In the genomic region with DNA sequence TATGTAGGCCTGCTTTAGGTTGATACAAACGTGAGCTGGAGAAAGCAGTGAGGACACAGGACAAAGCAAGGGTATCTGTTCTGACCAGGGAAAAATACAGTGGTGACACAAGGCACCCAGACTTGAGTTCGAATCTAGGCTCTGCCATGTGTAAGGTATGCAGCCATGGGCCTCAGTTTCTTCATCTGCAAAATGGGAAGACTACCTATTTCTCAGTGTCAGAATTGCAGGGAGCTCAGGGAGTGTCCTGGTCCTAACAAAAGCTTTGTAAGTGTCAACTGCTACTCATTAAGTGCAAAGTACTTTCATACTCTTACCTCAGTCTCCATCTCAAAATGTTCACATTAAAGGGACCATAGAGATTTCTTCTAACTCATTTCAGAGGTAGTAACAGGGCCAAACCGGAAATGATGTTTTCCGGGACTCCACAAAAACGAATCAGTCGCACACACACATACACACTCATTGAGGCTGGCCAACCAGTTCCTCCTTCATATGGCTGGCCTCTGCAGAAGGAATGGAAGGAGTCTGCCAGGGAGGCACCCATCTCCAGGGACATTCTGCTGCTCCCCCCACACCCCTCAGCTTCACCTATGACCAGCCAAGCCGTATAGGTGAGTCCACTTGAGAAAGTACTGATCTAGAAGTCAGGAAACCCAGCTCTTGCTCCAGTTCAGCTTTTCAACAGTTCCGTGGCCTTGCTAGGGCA, we compare ENCODE assay signal across 8 cellular contexts. TPM values are rescaled to one million over a fixed set of nuclear protein-coding genes. Genes with fewer than 3 reads are reported as not detected.
DNase-seq lines count a peak whose midpoint lies in the region; ATAC-seq, FAIRE-seq and TF ChIP-seq lines count a peak whose summit lies in the region.

No MANE protein-coding gene starts in this region.

- SMC1A ChIA-PET in GM12878 (lab: Charles Lee; ENCODE audit: uncharacterized antibody, unreplicated experiment), result interaction anchor here (17.6 kb wide), 1 partner anchor 62 kb away, joined by 416 read pairs; no protein-coding TSS in a partner anchor

- H3K9ac ChIP-seq in GM12878 (ENCODE audit: control insufficient read depth, insufficient read depth, low read length), result no peak overlapping the region

- H3K36me3 ChIP-seq in GM12878 (ENCODE audit: control insufficient read depth in 2 of 2, insufficient read depth in 2 of 2, low read length in 1 of 2) (no peaks in the 10 kb centered on the region), neutrophil (peaks cover 11% of the 10 kb centered on the region)

- no peak for TF ChIP-seq EP300 in GM12878 (IDR thresholded peaks at IDR 0.05; ENCODE audit: borderline replicate concordance in 1 of 2, control insufficient read depth in 1 of 2, low read depth in 2 of 2, low read length in 2 of 2)

- BruUV-seq in GM12878 (replicated peaks; lab: Mats Ljungman, UMichigan), result no TSS peak

- no peak for TF ChIP-seq POLR2A in GM12878 (IDR thresholded peaks at IDR 0.05; ENCODE audit: low read depth, low read length)

- peak; percentile 49 for DNase-seq in EH (ENCODE audit: low read depth)
- peak in 1 of 2 experiments; percentile 75 for DNase-seq in HL-60 (ENCODE audit: low read depth in 1 of 2, low spot score in 1 of 2)
- no peak for DNase-seq in GM12878 (ENCODE audit: low read depth, low spot score)
- DNase-seq in omental fat pad (ENCODE audit: low spot score), result no peak
- no peak for DNase-seq in Ammon's horn (ENCODE audit: low spot score)
- DNase-seq in effector CD8-positive, alpha-beta T cell (lab: John Stamatoyannopoulos, UW), result no peak

- 12% methylated on average over 8 of the region's 8 CpGs for WGBS in GM12878 (ENCODE audit: insufficient coverage, insufficient replicate concordance, low lambda C conversion rate, missing lambda C conversion rate)

- H3K27me3 ChIP-seq in HL-60 (ENCODE audit: insufficient read depth, poor library complexity, severe bottlenecking) (no peaks in the 10 kb centered on the region), GM12878 (replicated peaks in 1 of 2; ENCODE audit: control insufficient read depth in 2 of 2, insufficient read depth in 2 of 2, low read length in 1 of 2) (no peaks in the 10 kb centered on the region), neutrophil (no peaks in the 10 kb centered on the region)

- H3K27ac ChIP-seq in HL-60 (replicated peaks) (peak overlapping the region; percentile 51), GM12878 (ENCODE audit: control insufficient read depth, insufficient read depth) (peak overlapping the region; percentile 54), neutrophil (peak overlapping the region; percentile 72)

- RAD21 ChIA-PET in GM12878 (lab: Charles Lee; ENCODE audit: unreplicated experiment), result interaction anchor here (0.5 to 8.5 kb wide), 4 partner anchors 7 to 196 kb away, joined by 3 to 273 read pairs (median 57); a partner anchor contains a TSS

- no peak overlapping the region for H3K4me3 ChIP-seq in HL-60 (replicated peaks; ENCODE audit: insufficient read depth, low read length)
- H3K4me3 ChIP-seq in GM12878, result peak overlapping the region; percentile 46; the same call in 1 of the 2 replicates
- peak overlapping the region; percentile 18 to 21 for H3K4me3 ChIP-seq in neutrophil (ENCODE audit: low read depth in 1 of 2, low read length in 1 of 2)

- intact Hi-C loops in GM12878 (cut with micrococcal nuclease; ENCODE audit: unreplicated experiment), result no loop called here

- H3K4me1 ChIP-seq in GM12878 (ENCODE audit: control insufficient read depth, insufficient read depth, low read length), result peaks cover 85% of the 10 kb centered on the region
- peaks cover 96 to 97% of the 10 kb centered on the region in 2 experiments for H3K4me1 ChIP-seq in neutrophil (ENCODE audit: control insufficient read depth in 1 of 2, insufficient read depth in 1 of 2, low read depth in 1 of 2, low read length in 1 of 2)

- POLR2A ChIA-PET in GM12878 (lab: Charles Lee), result interaction anchor here (8.1 kb wide), 1 partner anchor 61 kb away, joined by 112 read pairs; no protein-coding TSS in a partner anchor

- peaks cover 8% of the 10 kb centered on the region for H4K20me1 ChIP-seq in GM12878 (ENCODE audit: control insufficient read depth, insufficient read depth)

- no peak for TF ChIP-seq RAD21 in GM12878 (IDR thresholded peaks at IDR 0.05; ENCODE audit: insufficient read depth, low read depth, low read length)

- no peak for TF ChIP-seq CTCF in HL-60 (IDR thresholded peaks at IDR 0.05; ENCODE audit: insufficient read depth, low read length)
- TF ChIP-seq CTCF in GM12878 (IDR thresholded peaks at IDR 0.05 in 2 of 3, conservative IDR thresholded peaks at IDR 0.05 in 1 of 3; ENCODE audit: control insufficient read depth in 2 of 3, extremely low read depth in 1 of 3, insufficient read depth in 1 of 3, low read depth in 3 of 3, low read length in 3 of 3), result no peak
- no peak for TF ChIP-seq CTCF in neutrophil (IDR thresholded peaks at IDR 0.05)
- no peak for TF ChIP-seq CTCF in omental fat pad (IDR thresholded peaks at IDR 0.05)

- peak overlapping the region; percentile 83 for H3K4me2 ChIP-seq in GM12878 (ENCODE audit: control insufficient read depth, insufficient read depth)

- H3K9me3 ChIP-seq in GM12878 (replicated peaks; ENCODE audit: control insufficient read depth, insufficient read depth, low read length), result no peaks in the 10 kb centered on the region
- H3K9me3 ChIP-seq in neutrophil, result no peaks in the 10 kb centered on the region

- FAIRE-seq in GM12878 (lab: Jason Lieb, UNC), result peak; percentile 79

- ATAC-seq in GM12878 (peak; percentile 28), omental fat pad (ENCODE audit: low FRiP score) (no peak), HG03439 (IDR thresholded peaks at IDR 0.05; ENCODE audit: unreplicated experiment) (no peak)

- in situ Hi-C loops in GM12878 (cut with MboI), result no loop called here

- CTCF ChIA-PET in GM12878 (lab: Yijun Ruan, JAX), result interaction anchor here (0.8 to 8.4 kb wide), 3 partner anchors 55 to 67 kb away, joined by 3 to 226 read pairs (median 131); no protein-coding TSS in a partner anchor

- peaks cover 89% of the 10 kb centered on the region for H3K79me2 ChIP-seq in GM12878 (ENCODE audit: control insufficient read depth, insufficient read depth, low read length)

- H2AFZ ChIP-seq in GM12878 (ENCODE audit: control insufficient read depth, low read depth, low read length), result no peak overlapping the region

RNA-seq across cellular contexts. Expression of a gene that starts 7.8 kb away (rescaled TPM):
- 60.6 and 61.3 TPM in 2 replicates for total RNA-seq in GM12878 (2013; cell fraction: nucleolus; rRNA removed)
- total RNA-seq in GM12878 (2014; rRNA removed), result 65.8 and 73.1 TPM in 2 replicates
- total RNA-seq in GM12878 (2014; rRNA removed; fragmentation: Illumina TruSeq; extraction: Trizol), result 42.5 and 44.9 TPM in 2 replicates
- 98.2 and 99.5 TPM in 2 replicates for total RNA-seq in GM12878 (2021)
- 43.7 TPM for polyA plus RNA-seq in GM12878 (2011; ENCODE audit: low read depth)
- 55.8 and 82.2 TPM in 2 replicates for polyA plus RNA-seq in GM12878 (2011; rRNA removed)
- 107 and 130 TPM in 2 replicates for polyA plus RNA-seq in GM12878 (2011; cell fraction: cytosol; rRNA removed)
- polyA plus RNA-seq in GM12878 (2011; cell fraction: nucleus; rRNA removed), result 96.3 and 105 TPM in 2 replicates
- polyA plus RNA-seq in GM12878 (2012), result 55.5 and 61.5 TPM in 2 replicates
- polyA plus RNA-seq in GM12878 (2014; fragmentation: Illumina TruSeq; extraction: Trizol), result 60.8 and 79.9 TPM in 2 replicates
- polyA plus RNA-seq in GM12878 (2014; fragmentation: Nextera tagmentation; extraction: Ambion mirVana), result 10 to 100 TPM; 17.3 to 19.0 TPM
- 72.6 and 76.7 TPM in 2 replicates for polyA plus RNA-seq in GM12878 (2014; rRNA removed)
- polyA plus RNA-seq in GM12878 (2016; fragmentation: Nextera tagmentation; extraction: Ambion mirVana), result 10 to 100 TPM; 33.0 to 40.7 TPM
- polyA minus RNA-seq in GM12878 (2011; rRNA and poly(A)+ RNA removed), result 87.3 and 116 TPM in 2 replicates
- 35.7 and 38.5 TPM in 2 replicates for polyA minus RNA-seq in GM12878 (2011; cell fraction: cytosol; rRNA and poly(A)+ RNA removed)
- 43.9 and 46.0 TPM in 2 replicates for polyA minus RNA-seq in GM12878 (2011; cell fraction: nucleus; rRNA and poly(A)+ RNA removed)
- total RNA-seq in omental fat pad, result 100 to 1,000 TPM; 106 to 179 (median 150) TPM

RNA-seq across cellular contexts. Expression of a gene that starts 20.2 kb away (rescaled TPM):
- 1.3 and 1.6 TPM in 2 replicates for total RNA-seq in GM12878 (2013; cell fraction: nucleolus; rRNA removed)
- 0.71 and 0.79 TPM in 2 replicates for total RNA-seq in GM12878 (2014; rRNA removed)
- 0.85 and 0.97 TPM in 2 replicates for total RNA-seq in GM12878 (2014; rRNA removed; fragmentation: Illumina TruSeq; extraction: Trizol)
- total RNA-seq in GM12878 (2021), result 0.48 and 1.1 TPM in 2 replicates
- polyA plus RNA-seq in GM12878 (2011; ENCODE audit: low read depth), result 0.30 TPM
- polyA plus RNA-seq in GM12878 (2011; rRNA removed), result 0.42 and 0.49 TPM in 2 replicates
- polyA plus RNA-seq in GM12878 (2011; cell fraction: cytosol; rRNA removed), result 0.13 and 0.18 TPM in 2 replicates
- 1.7 and 1.9 TPM in 2 replicates for polyA plus RNA-seq in GM12878 (2011; cell fraction: nucleus; rRNA removed)
- 0.73 and 0.87 TPM in 2 replicates for polyA plus RNA-seq in GM12878 (2012)
- 0.93 and 1.5 TPM in 2 replicates for polyA plus RNA-seq in GM12878 (2014; fragmentation: Illumina TruSeq; extraction: Trizol)
- polyA plus RNA-seq in GM12878 (2014; fragmentation: Nextera tagmentation; extraction: Ambion mirVana), result under 1 TPM; 0.53 to 0.68 TPM
- 0.76 and 1.5 TPM in 2 replicates for polyA plus RNA-seq in GM12878 (2014; rRNA removed)
- under 1 TPM; 0.83 to 0.84 TPM for polyA plus RNA-seq in GM12878 (2016; fragmentation: Nextera tagmentation; extraction: Ambion mirVana)
- 0.66 and 0.77 TPM in 2 replicates for polyA minus RNA-seq in GM12878 (2011; rRNA and poly(A)+ RNA removed)
- not detected in 2 replicates for polyA minus RNA-seq in GM12878 (2011; cell fraction: cytosol; rRNA and poly(A)+ RNA removed)
- 0.48 TPM in 1 of 2 replicates, not detected in the other for polyA minus RNA-seq in GM12878 (2011; cell fraction: nucleus; rRNA and poly(A)+ RNA removed)
- 1 to 10 TPM; 6.4 to 9.5 (median 8.7) TPM for total RNA-seq in omental fat pad

RNA-seq across cellular contexts. Expression of a gene that starts 56.2 kb away (rescaled TPM):
- 13.6 and 15.4 TPM in 2 replicates for total RNA-seq in GM12878 (2013; cell fraction: nucleolus; rRNA removed)
- total RNA-seq in GM12878 (2014; rRNA removed), result 35.2 and 36.7 TPM in 2 replicates
- total RNA-seq in GM12878 (2014; rRNA removed; fragmentation: Illumina TruSeq; extraction: Trizol), result 35.1 and 38.9 TPM in 2 replicates
- 47.0 and 51.6 TPM in 2 replicates for total RNA-seq in GM12878 (2021)
- polyA plus RNA-seq in GM12878 (2011; ENCODE audit: low read depth), result 14.3 TPM
- 36.8 and 40.8 TPM in 2 replicates for polyA plus RNA-seq in GM12878 (2011; rRNA removed)
- polyA plus RNA-seq in GM12878 (2011; cell fraction: cytosol; rRNA removed), result 27.3 and 32.5 TPM in 2 replicates
- 15.2 and 19.4 TPM in 2 replicates for polyA plus RNA-seq in GM12878 (2011; cell fraction: nucleus; rRNA removed)
- polyA plus RNA-seq in GM12878 (2012), result 28.8 and 29.7 TPM in 2 replicates
- polyA plus RNA-seq in GM12878 (2014; fragmentation: Illumina TruSeq; extraction: Trizol), result 44.2 and 45.7 TPM in 2 replicates
- 100 to 1,000 TPM; 113 to 132 TPM for polyA plus RNA-seq in GM12878 (2014; fragmentation: Nextera tagmentation; extraction: Ambion mirVana)
- 43.0 and 46.7 TPM in 2 replicates for polyA plus RNA-seq in GM12878 (2014; rRNA removed)
- 10 to 100 TPM; 96.6 to 96.8 TPM for polyA plus RNA-seq in GM12878 (2016; fragmentation: Nextera tagmentation; extraction: Ambion mirVana)
- 7.5 and 12.4 TPM in 2 replicates for polyA minus RNA-seq in GM12878 (2011; rRNA and poly(A)+ RNA removed)
- polyA minus RNA-seq in GM12878 (2011; cell fraction: cytosol; rRNA and poly(A)+ RNA removed), result 6.7 and 9.7 TPM in 2 replicates
- 4.4 and 8.9 TPM in 2 replicates for polyA minus RNA-seq in GM12878 (2011; cell fraction: nucleus; rRNA and poly(A)+ RNA removed)
- total RNA-seq in omental fat pad, result 10 to 100 TPM; 20.2 to 36.6 (median 25.6) TPM
